1 cellular context compared by ENCODE assay signal in the genomic region with DNA sequence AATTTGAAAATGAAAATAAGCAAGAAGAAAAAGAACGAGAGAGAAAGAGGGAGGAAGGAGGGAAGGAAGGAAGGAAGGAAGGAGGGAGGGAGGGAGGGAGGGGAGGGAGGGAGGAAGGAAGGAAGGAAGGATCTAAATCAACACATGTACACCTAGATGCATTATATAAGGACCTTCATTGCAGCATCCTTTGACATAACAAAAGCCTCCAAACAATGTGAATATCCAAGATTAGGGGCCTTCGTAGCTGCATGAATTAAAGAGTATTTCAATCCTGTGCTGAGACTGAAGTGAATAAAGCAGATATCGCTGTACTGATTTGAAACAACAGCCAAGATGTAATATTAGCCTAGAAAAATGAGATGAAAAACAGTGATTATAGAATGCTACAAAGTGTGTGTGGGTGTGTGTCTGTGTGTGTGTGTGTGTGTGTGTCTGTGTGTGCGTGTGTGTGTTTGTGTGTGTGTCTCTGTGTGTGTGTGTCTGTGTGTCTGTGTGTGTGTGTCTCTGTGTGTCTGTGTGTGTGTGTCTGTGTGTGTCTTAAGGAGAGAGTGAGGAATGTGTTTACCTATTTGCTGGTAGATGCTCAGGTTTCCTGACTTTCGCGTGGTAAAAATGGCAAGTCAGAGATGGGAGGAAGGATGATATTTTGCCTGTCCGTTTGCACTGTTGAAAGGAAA.
TF ChIP-seq lines count a peak whose summit lies in the region.

No MANE protein-coding gene starts in this region.

TF ChIP-seq in HepG2, 621 proteins besides CTCF, POLR2A, EP300 and RAD21 (continued from another document and continues in another):
- no peak for TF ChIP-seq ZNF33A (CRISPR knock-in tag; IDR thresholded peaks at IDR 0.05; ENCODE audit: borderline replicate concordance)
- TF ChIP-seq ZNF780A (CRISPR knock-in tag; IDR thresholded peaks at IDR 0.05), result 0 out of 2 replicates have a peak, but pooled peaks have one; percentile 54
- TF ChIP-seq, protein P1, sequence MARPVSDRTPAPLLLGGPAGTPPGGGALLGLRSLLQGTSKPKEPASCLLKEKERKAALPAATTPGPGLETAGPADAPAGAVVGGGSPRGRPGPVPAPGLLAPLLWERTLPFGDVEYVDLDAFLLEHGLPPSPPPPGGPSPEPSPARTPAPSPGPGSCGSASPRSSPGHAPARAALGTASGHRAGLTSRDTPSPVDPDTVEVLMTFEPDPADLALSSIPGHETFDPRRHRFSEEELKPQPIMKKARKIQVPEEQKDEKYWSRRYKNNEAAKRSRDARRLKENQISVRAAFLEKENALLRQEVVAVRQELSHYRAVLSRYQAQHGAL (CRISPR knock-in tag; IDR thresholded peaks at IDR 0.05; ENCODE audit: not compliant biosample characterization), result no peak
- TF ChIP-seq SALL2 (CRISPR knock-in tag; IDR thresholded peaks at IDR 0.05), result no peak
- TF ChIP-seq, protein P2, sequence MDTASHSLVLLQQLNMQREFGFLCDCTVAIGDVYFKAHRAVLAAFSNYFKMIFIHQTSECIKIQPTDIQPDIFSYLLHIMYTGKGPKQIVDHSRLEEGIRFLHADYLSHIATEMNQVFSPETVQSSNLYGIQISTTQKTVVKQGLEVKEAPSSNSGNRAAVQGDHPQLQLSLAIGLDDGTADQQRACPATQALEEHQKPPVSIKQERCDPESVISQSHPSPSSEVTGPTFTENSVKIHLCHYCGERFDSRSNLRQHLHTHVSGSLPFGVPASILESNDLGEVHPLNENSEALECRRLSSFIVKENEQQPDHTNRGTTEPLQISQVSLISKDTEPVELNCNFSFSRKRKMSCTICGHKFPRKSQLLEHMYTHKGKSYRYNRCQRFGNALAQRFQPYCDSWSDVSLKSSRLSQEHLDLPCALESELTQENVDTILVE (CRISPR knock-in tag; IDR thresholded peaks at IDR 0.05), result no peak
- no peak for TF ChIP-seq ZNF484 (CRISPR knock-in tag; IDR thresholded peaks at IDR 0.05; ENCODE audit: borderline replicate concordance, low read depth)
- TF ChIP-seq, protein P3, sequence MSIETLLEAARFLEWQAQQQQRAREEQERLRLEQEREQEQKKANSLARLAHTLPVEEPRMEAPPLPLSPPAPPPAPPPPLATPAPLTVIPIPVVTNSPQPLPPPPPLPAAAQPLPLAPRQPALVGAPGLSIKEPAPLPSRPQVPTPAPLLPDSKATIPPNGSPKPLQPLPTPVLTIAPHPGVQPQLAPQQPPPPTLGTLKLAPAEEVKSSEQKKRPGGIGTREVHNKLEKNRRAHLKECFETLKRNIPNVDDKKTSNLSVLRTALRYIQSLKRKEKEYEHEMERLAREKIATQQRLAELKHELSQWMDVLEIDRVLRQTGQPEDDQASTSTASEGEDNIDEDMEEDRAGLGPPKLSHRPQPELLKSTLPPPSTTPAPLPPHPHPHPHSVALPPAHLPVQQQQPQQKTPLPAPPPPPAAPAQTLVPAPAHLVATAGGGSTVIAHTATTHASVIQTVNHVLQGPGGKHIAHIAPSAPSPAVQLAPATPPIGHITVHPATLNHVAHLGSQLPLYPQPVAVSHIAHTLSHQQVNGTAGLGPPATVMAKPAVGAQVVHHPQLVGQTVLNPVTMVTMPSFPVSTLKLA (IDR thresholded peaks at IDR 0.05), result no peak
- TF ChIP-seq IKZF1 (IDR thresholded peaks at IDR 0.05), result peak; percentile 86; the same call in 1 of the 2 replicates
- no peak for TF ChIP-seq SIX4 (CRISPR knock-in tag; IDR thresholded peaks at IDR 0.05)
- TF ChIP-seq MAFK (conservative IDR thresholded peaks at IDR 0.05 in 1 of 2, IDR thresholded peaks at IDR 0.05 in 1 of 2; ENCODE audit: low read length in 2 of 2), result no peak
- no peak for TF ChIP-seq NCOA1 (CRISPR knock-in tag; IDR thresholded peaks at IDR 0.05)
- 0 out of 2 replicates have a peak, but pooled peaks have one; percentile 54 for TF ChIP-seq NONO (IDR thresholded peaks at IDR 0.05)
- TF ChIP-seq NONO (CRISPR knock-in tag; conservative IDR thresholded peaks at IDR 0.05), result peak; percentile 43; the same call in 1 of the 2 replicates
- TF ChIP-seq, protein P4, sequence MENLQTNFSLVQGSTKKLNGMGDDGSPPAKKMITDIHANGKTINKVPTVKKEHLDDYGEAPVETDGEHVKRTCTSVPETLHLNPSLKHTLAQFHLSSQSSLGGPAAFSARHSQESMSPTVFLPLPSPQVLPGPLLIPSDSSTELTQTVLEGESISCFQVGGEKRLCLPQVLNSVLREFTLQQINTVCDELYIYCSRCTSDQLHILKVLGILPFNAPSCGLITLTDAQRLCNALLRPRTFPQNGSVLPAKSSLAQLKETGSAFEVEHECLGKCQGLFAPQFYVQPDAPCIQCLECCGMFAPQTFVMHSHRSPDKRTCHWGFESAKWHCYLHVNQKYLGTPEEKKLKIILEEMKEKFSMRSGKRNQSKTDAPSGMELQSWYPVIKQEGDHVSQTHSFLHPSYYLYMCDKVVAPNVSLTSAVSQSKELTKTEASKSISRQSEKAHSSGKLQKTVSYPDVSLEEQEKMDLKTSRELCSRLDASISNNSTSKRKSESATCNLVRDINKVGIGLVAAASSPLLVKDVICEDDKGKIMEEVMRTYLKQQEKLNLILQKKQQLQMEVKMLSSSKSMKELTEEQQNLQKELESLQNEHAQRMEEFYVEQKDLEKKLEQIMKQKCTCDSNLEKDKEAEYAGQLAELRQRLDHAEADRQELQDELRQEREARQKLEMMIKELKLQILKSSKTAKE (CRISPR knock-in tag; IDR thresholded peaks at IDR 0.05; ENCODE audit: borderline replicate concordance), result peak; percentile 46; the same call in 1 of the 2 replicates
- TF ChIP-seq, protein P5, sequence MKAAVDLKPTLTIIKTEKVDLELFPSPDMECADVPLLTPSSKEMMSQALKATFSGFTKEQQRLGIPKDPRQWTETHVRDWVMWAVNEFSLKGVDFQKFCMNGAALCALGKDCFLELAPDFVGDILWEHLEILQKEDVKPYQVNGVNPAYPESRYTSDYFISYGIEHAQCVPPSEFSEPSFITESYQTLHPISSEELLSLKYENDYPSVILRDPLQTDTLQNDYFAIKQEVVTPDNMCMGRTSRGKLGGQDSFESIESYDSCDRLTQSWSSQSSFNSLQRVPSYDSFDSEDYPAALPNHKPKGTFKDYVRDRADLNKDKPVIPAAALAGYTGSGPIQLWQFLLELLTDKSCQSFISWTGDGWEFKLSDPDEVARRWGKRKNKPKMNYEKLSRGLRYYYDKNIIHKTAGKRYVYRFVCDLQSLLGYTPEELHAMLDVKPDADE (CRISPR knock-in tag; IDR thresholded peaks at IDR 0.05), result no peak
- TF ChIP-seq HNRNPH1 (optimal IDR thresholded peaks at IDR 0.05; ENCODE audit: low read depth, low read length), result no peak
- TF ChIP-seq ZNF333 (CRISPR knock-in tag; IDR thresholded peaks at IDR 0.05; ENCODE audit: borderline replicate concordance), result no peak
- no peak for TF ChIP-seq TRIM24 (CRISPR knock-in tag; IDR thresholded peaks at IDR 0.05)
- no peak for TF ChIP-seq RFXANK (CRISPR knock-in tag; IDR thresholded peaks at IDR 0.05)
- TF ChIP-seq CCDC6 (CRISPR knock-in tag; IDR thresholded peaks at IDR 0.05), result no peak
- TF ChIP-seq NR2C2 (CRISPR knock-in tag; IDR thresholded peaks at IDR 0.05; ENCODE audit: borderline replicate concordance), result no peak
- no peak for TF ChIP-seq ZSCAN30 (CRISPR knock-in tag; IDR thresholded peaks at IDR 0.05)
- TF ChIP-seq ZNF337 (CRISPR knock-in tag; IDR thresholded peaks at IDR 0.05; ENCODE audit: borderline replicate concordance, low read depth), result no peak
- TF ChIP-seq, protein P6, sequence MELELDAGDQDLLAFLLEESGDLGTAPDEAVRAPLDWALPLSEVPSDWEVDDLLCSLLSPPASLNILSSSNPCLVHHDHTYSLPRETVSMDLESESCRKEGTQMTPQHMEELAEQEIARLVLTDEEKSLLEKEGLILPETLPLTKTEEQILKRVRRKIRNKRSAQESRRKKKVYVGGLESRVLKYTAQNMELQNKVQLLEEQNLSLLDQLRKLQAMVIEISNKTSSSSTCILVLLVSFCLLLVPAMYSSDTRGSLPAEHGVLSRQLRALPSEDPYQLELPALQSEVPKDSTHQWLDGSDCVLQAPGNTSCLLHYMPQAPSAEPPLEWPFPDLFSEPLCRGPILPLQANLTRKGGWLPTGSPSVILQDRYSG (CRISPR knock-in tag; IDR thresholded peaks at IDR 0.05), result no peak
- TF ChIP-seq ZNF510 (CRISPR knock-in tag; IDR thresholded peaks at IDR 0.05; ENCODE audit: low read depth), result no peak; the same call in 1 of the 2 replicates
- TF ChIP-seq ARHGAP35 (CRISPR knock-in tag; IDR thresholded peaks at IDR 0.05; ENCODE audit: borderline replicate concordance), result peak; percentile 57; the same call in 1 of the 2 replicates
- TF ChIP-seq ZNF550 (CRISPR knock-in tag; IDR thresholded peaks at IDR 0.05; ENCODE audit: borderline replicate concordance), result no peak
- TF ChIP-seq CCAR2 (optimal IDR thresholded peaks at IDR 0.05; ENCODE audit: low read depth, low read length), result no peak
- TF ChIP-seq FIP1L1 (IDR thresholded peaks at IDR 0.05; ENCODE audit: borderline replicate concordance, insufficient read depth, low read depth, low read length), result no peak
- TF ChIP-seq ZBTB38 (CRISPR knock-in tag; IDR thresholded peaks at IDR 0.05), result peak; percentile 55; the same call in 1 of the 2 replicates
- peak; percentile 28; the same call in 1 of the 2 replicates for TF ChIP-seq ATF7 (IDR thresholded peaks at IDR 0.05)
- no peak for TF ChIP-seq ATF7 (CRISPR knock-in tag; IDR thresholded peaks at IDR 0.05)
- no peak for TF ChIP-seq ZNF160 (CRISPR knock-in tag; IDR thresholded peaks at IDR 0.05)
- TF ChIP-seq ZNF24 (IDR thresholded peaks at IDR 0.05), result no peak
- TF ChIP-seq, protein P7, sequence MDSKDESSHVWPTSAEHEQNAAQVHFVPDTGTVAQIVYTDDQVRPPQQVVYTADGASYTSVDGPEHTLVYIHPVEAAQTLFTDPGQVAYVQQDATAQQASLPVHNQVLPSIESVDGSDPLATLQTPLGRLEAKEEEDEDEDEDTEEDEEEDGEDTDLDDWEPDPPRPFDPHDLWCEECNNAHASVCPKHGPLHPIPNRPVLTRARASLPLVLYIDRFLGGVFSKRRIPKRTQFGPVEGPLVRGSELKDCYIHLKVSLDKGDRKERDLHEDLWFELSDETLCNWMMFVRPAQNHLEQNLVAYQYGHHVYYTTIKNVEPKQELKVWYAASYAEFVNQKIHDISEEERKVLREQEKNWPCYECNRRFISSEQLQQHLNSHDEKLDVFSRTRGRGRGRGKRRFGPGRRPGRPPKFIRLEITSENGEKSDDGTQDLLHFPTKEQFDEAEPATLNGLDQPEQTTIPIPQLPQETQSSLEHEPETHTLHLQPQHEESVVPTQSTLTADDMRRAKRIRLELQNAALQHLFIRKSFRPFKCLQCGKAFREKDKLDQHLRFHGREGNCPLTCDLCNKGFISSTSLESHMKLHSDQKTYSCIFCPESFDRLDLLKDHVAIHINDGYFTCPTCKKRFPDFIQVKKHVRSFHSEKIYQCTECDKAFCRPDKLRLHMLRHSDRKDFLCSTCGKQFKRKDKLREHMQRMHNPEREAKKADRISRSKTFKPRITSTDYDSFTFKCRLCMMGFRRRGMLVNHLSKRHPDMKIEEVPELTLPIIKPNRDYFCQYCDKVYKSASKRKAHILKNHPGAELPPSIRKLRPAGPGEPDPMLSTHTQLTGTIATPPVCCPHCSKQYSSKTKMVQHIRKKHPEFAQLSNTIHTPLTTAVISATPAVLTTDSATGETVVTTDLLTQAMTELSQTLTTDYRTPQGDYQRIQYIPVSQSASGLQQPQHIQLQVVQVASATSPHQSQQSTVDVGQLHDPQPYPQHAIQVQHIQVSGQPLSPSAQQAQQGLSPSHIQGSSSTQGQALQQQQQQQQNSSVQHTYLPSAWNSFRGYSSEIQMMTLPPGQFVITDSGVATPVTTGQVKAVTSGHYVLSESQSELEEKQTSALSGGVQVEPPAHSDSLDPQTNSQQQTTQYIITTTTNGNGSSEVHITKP (CRISPR knock-in tag; IDR thresholded peaks at IDR 0.05; ENCODE audit: low read depth), result no peak
- no peak for TF ChIP-seq ZNF501 (CRISPR knock-in tag; IDR thresholded peaks at IDR 0.05)
- no peak for TF ChIP-seq FOSL2 (CRISPR knock-in tag; IDR thresholded peaks at IDR 0.05)
- no peak for TF ChIP-seq ARNT2 (CRISPR knock-in tag; IDR thresholded peaks at IDR 0.05; ENCODE audit: low read depth)
- TF ChIP-seq ZFP41 (CRISPR knock-in tag; IDR thresholded peaks at IDR 0.05; ENCODE audit: borderline replicate concordance), result no peak
- 0 out of 2 replicates have a peak, but pooled peaks have one; percentile 52 for TF ChIP-seq ARNT (IDR thresholded peaks at IDR 0.05)
- TF ChIP-seq ZC3H4 (CRISPR knock-in tag; IDR thresholded peaks at IDR 0.05; ENCODE audit: borderline replicate concordance), result no peak
- no peak for TF ChIP-seq ZNF234 (CRISPR knock-in tag; conservative IDR thresholded peaks at IDR 0.05)
- no peak for TF ChIP-seq ZNF552 (CRISPR knock-in tag; IDR thresholded peaks at IDR 0.05; ENCODE audit: borderline replicate concordance)
- TF ChIP-seq ZFP1 (CRISPR knock-in tag; IDR thresholded peaks at IDR 0.05), result no peak
- no peak for TF ChIP-seq KAT8 (CRISPR knock-in tag; IDR thresholded peaks at IDR 0.05)
- TF ChIP-seq, protein P8, sequence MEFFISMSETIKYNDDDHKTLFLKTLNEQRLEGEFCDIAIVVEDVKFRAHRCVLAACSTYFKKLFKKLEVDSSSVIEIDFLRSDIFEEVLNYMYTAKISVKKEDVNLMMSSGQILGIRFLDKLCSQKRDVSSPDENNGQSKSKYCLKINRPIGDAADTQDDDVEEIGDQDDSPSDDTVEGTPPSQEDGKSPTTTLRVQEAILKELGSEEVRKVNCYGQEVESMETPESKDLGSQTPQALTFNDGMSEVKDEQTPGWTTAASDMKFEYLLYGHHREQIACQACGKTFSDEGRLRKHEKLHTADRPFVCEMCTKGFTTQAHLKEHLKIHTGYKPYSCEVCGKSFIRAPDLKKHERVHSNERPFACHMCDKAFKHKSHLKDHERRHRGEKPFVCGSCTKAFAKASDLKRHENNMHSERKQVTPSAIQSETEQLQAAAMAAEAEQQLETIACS (CRISPR knock-in tag; IDR thresholded peaks at IDR 0.05), result no peak
- no peak for TF ChIP-seq CHCHD3 (CRISPR knock-in tag; IDR thresholded peaks at IDR 0.05)
- no peak for TF ChIP-seq HDAC2 (CRISPR knock-in tag; IDR thresholded peaks at IDR 0.05)
- no peak for TF ChIP-seq PRPF4 (IDR thresholded peaks at IDR 0.05; ENCODE audit: low read depth, low read length, poor library complexity, severe bottlenecking)
- TF ChIP-seq, protein P9, sequence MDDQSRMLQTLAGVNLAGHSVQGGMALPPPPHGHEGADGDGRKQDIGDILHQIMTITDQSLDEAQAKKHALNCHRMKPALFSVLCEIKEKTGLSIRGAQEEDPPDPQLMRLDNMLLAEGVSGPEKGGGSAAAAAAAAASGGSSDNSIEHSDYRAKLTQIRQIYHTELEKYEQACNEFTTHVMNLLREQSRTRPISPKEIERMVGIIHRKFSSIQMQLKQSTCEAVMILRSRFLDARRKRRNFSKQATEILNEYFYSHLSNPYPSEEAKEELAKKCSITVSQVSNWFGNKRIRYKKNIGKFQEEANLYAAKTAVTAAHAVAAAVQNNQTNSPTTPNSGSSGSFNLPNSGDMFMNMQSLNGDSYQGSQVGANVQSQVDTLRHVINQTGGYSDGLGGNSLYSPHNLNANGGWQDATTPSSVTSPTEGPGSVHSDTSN (CRISPR knock-in tag; IDR thresholded peaks at IDR 0.05; ENCODE audit: borderline replicate concordance), result no peak
- no peak for TF ChIP-seq GLI4 (CRISPR knock-in tag; IDR thresholded peaks at IDR 0.05; ENCODE audit: borderline replicate concordance)
